ENCODE assay signal across 8 cellular contexts in the genomic region with DNA sequence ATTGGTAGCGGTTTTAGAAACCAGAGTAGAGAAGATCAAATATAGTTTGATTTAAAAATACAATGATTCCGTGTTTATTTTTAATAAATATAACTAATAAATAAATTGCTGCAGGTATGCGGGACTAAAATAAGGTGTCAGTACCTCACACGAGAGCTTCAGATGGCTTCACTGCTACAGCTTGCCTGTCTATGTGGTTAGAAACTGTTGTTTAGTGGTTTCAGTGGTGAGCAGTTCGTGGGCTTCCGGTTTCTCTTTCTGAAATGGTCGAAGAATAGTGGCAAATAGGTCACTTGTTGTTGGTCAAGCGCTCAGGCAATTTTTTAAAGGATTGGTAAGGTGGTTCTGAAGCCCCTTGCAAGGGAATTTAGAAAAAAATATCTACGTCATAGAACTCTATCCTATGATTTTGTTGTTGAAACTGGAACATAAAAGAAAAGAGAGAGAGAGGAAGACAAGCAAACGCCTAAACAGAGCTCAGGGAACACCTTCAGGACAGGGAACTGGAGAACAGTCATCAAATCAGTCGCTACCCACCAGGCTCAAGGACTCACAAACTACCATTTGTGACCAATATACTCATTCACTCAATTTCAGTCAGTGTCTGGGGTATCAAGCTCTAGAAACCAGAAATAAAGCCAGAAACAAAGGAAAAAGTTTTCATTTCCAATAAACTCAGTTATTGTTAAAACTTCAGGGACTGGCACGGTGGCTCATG. TPM values are rescaled to one million over a fixed set of nuclear protein-coding genes. Genes with fewer than 3 reads are reported as not detected.
A peak's percentile ranks its signal among the peaks of the same experiment; 100 is the strongest.
DNase-seq lines count a peak whose midpoint lies in the region; ATAC-seq and TF ChIP-seq lines count a peak whose summit lies in the region.

No MANE protein-coding gene starts in this region.

- H3K9me3 Mint-ChIP-seq in immature natural killer cell, result no peaks in the 10 kb centered on the region

- H2AFZ ChIP-seq in Loucy (ENCODE audit: low read length), result no peak overlapping the region; the same call in 1 of the 2 replicates

- H3K4me2 ChIP-seq in Loucy (ENCODE audit: low read depth, low read length, poor library complexity, severe bottlenecking), result peak overlapping the region; percentile 75

- ATAC-seq in GM18517 (IDR thresholded peaks at IDR 0.05; ENCODE audit: unreplicated experiment) (peak; percentile 93), GM21786 (IDR thresholded peaks at IDR 0.05; ENCODE audit: unreplicated experiment) (peak; percentile 94)

- H3K27me3 ChIP-seq in Loucy (ENCODE audit: insufficient read depth, low read length, poor library complexity, severe bottlenecking) (no peaks in the 10 kb centered on the region), esophagus muscularis mucosa (no peaks in the 10 kb centered on the region), prostate gland (replicated peaks; ENCODE audit: insufficient read depth) (no peaks in the 10 kb centered on the region)

- peak overlapping the region; percentile 46 for H3K9ac ChIP-seq in Loucy (ENCODE audit: low read depth, low read length, poor library complexity, severe bottlenecking)

- no peaks in the 10 kb centered on the region for H3K36me3 Mint-ChIP-seq in immature natural killer cell

- no peaks in the 10 kb centered on the region for H3K79me2 ChIP-seq in Loucy (ENCODE audit: insufficient read depth, low read length)

- H3K9me2 ChIP-seq in Loucy (replicated peaks; ENCODE audit: low read depth, low read length), result no peaks in the 10 kb centered on the region

- H3K4me1 Mint-ChIP-seq in immature natural killer cell, result peaks cover 79 to 100% of the 10 kb centered on the region in 2 donors

- no peak overlapping the region for H3K27ac ChIP-seq in esophagus muscularis mucosa (replicated peaks in 1 of 4)
- H3K27ac ChIP-seq in prostate gland, result no peak overlapping the region

- H3K27ac Mint-ChIP-seq in immature natural killer cell, result peak overlapping the region; percentile 93 to 98 (median 96)

- H3K27me3 Mint-ChIP-seq in immature natural killer cell (ENCODE audit: low read depth in 3 of 3), result peaks cover 3 to 8% (median 7%) of the 10 kb centered on the region in 3 donors

- intact Hi-C loops in esophagus muscularis mucosa (cut with DNase I) (no loop called here), prostate gland (cut with DNase I) (no loop called here), posterior cingulate gyrus (cut with DNase I) (loop anchor here (1.0 kb wide), 1 partner anchor 314 kb away; no protein-coding TSS in a partner anchor)

- H3K9me3 ChIP-seq in Loucy (ENCODE audit: insufficient read depth, low read depth, low read length), result no peaks in the 10 kb centered on the region
- no peaks in the 10 kb centered on the region for H3K9me3 ChIP-seq in esophagus muscularis mucosa
- no peaks in the 10 kb centered on the region for H3K9me3 ChIP-seq in prostate gland

- TF ChIP-seq POLR2A in esophagus muscularis mucosa (IDR thresholded peaks at IDR 0.05; ENCODE audit: low read depth) (no peak), prostate gland (IDR thresholded peaks at IDR 0.05) (no peak)

- WGBS in esophagus muscularis mucosa, result 82% methylated on average over 12 of the region's 12 CpGs
- WGBS in prostate gland, result 80% methylated on average over 12 of the region's 12 CpGs

- no peaks in the 10 kb centered on the region for H4K20me1 ChIP-seq in Loucy (ENCODE audit: insufficient read depth, low read length, poor library complexity, severe bottlenecking)

- peak overlapping the region; percentile 80 to 91 (median 86) for H3K4me3 Mint-ChIP-seq in immature natural killer cell

- DNase-seq in immature natural killer cell (peak; percentile 73 to 78 (median 77)), DMS 273 (lab: John Stamatoyannopoulos, UW; ENCODE audit: unreplicated experiment) (no peak), esophagus muscularis mucosa (ENCODE audit: extremely low spot score) (no peak), prostate gland (ENCODE audit: low spot score) (no peak), posterior cingulate gyrus (no peak)

- no peak for TF ChIP-seq EP300 in esophagus muscularis mucosa (IDR thresholded peaks at IDR 0.05)

- peak overlapping the region; percentile 66 for H3K4me3 ChIP-seq in Loucy (ENCODE audit: low read length, poor library complexity, severe bottlenecking)
- peak overlapping the region in 1 of 4 donors; percentile 10 for H3K4me3 ChIP-seq in esophagus muscularis mucosa
- H3K4me3 ChIP-seq in prostate gland, result no peak overlapping the region

- H3F3A ChIP-seq in Loucy (ENCODE audit: low read depth), result no peaks in the 10 kb centered on the region

- no peaks in the 10 kb centered on the region for H3K36me3 ChIP-seq in Loucy (ENCODE audit: insufficient read depth, low read length)
- peaks cover 0 to 27% (median 0%) of the 10 kb centered on the region in 4 donors for H3K36me3 ChIP-seq in esophagus muscularis mucosa
- H3K36me3 ChIP-seq in prostate gland, result no peaks in the 10 kb centered on the region

- TF ChIP-seq CTCF in Loucy (conservative IDR thresholded peaks at IDR 0.05; ENCODE audit: low read length) (no peak), esophagus muscularis mucosa (IDR thresholded peaks at IDR 0.05) (no peak), prostate gland (IDR thresholded peaks at IDR 0.05) (no peak)

- H3K4me1 ChIP-seq in Loucy (ENCODE audit: insufficient read depth, low read length, poor library complexity, severe bottlenecking) (peaks cover 29% of the 10 kb centered on the region), esophagus muscularis mucosa (no peaks in the 10 kb centered on the region), prostate gland (replicated peaks) (no peaks in the 10 kb centered on the region)

RNA-seq across cellular contexts. Expression of gene GABARAPL1, which starts 31.3 kb away (rescaled TPM):
- 10 to 100 TPM; 50.8 to 69.3 (median 53.9) TPM for polyA plus RNA-seq in immature natural killer cell
- 100 to 1,000 TPM; 142 to 352 (median 213) TPM for total RNA-seq in esophagus muscularis mucosa
- total RNA-seq in prostate gland, result 10 to 100 TPM; 78.2 to 95.9 TPM

Comparison
In these comparisons a context has a peak if more than half of its experiments do, and no peak if none do; other contexts are left out.
1. DNase-seq: peak in immature natural killer cell (3 of 3); none in DMS 273 (single experiment), esophagus muscularis mucosa (single experiment), prostate gland (single experiment) and posterior cingulate gyrus (0 of 10).